In genomic region chr1:46036894-46037596, GRCh38 we compare ENCODE assay signal across 8 cellular contexts.
DNase-seq lines count a peak whose midpoint lies in the region; ATAC-seq and TF ChIP-seq lines count a peak whose summit lies in the region.

No MANE protein-coding gene starts in this region.

- H3K4me1 Mint-ChIP-seq in CD8-positive, alpha-beta T cell (ENCODE audit: low read depth), result no peaks in the 10 kb centered on the region

- no peak overlapping the region for H3K27ac ChIP-seq in CD8-positive, alpha-beta T cell (ENCODE audit: low read depth, low read length)
- no peak overlapping the region for H3K27ac ChIP-seq in caudate nucleus (ENCODE audit: low read depth, low read length)

- no peaks in the 10 kb centered on the region for H3K27me3 Mint-ChIP-seq in CD8-positive, alpha-beta T cell (ENCODE audit: low read depth)

- peak; percentile 71 for ATAC-seq in CD8-positive, alpha-beta T cell
- ATAC-seq in activated CD4-positive, CD25-positive, alpha-beta regulatory T cell treated with anti-CD3 and anti-CD28 coated beads, Interleukin-2, amount 50 U/mL, for 24 hours, result peak; percentile 73
- ATAC-seq in HG02870 (IDR thresholded peaks at IDR 0.05; ENCODE audit: unreplicated experiment), result no peak

- H3K9me3 Mint-ChIP-seq in CD8-positive, alpha-beta T cell, result no peaks in the 10 kb centered on the region

- H3K36me3 Mint-ChIP-seq in CD8-positive, alpha-beta T cell, result no peaks in the 10 kb centered on the region

- peak; percentile 77 to 94 (median 85) for DNase-seq in CD8-positive, alpha-beta T cell
- peak; percentile 70 for DNase-seq in HCEC 1CT
- peak; percentile 72 for DNase-seq in NCI-H345 treated with DMSO at 0.1 percent for 48 hours (lab: John Stamatoyannopoulos, UW; ENCODE audit: unreplicated experiment)
- peak in 57 of 61 donors; percentile 10 to 89 (median 62) for DNase-seq in caudate nucleus (lab: John Stamatoyannopoulos, UW)
- peak; percentile 28 for DNase-seq in kidney epithelial cell (ENCODE audit: low read depth)
- DNase-seq in stimulated activated CD4-positive, alpha-beta T cell treated with anti-CD3 and anti-CD28 coated beads, Interleukin-1b, Interleukin-23, amount 100 ng/mL, for 48 hours, result peak; percentile 81

- H3K27me3 ChIP-seq in CD8-positive, alpha-beta T cell (ENCODE audit: insufficient read depth, low read length), result no peaks in the 10 kb centered on the region
- no peaks in the 10 kb centered on the region for H3K27me3 ChIP-seq in kidney epithelial cell (ENCODE audit: control insufficient read depth, insufficient read depth, low read length)

- H3K4me3 ChIP-seq in CD8-positive, alpha-beta T cell (ENCODE audit: low read depth, low read length), result no peak overlapping the region
- H3K4me3 ChIP-seq in kidney epithelial cell (ENCODE audit: low read depth, low read length), result no peak overlapping the region

- no peaks in the 10 kb centered on the region for H3K36me3 ChIP-seq in CD8-positive, alpha-beta T cell (ENCODE audit: insufficient read depth, low read length)
- no peaks in the 10 kb centered on the region for H3K36me3 ChIP-seq in kidney epithelial cell (ENCODE audit: control insufficient read depth, insufficient read depth, low read length)

- no peak overlapping the region for H3K4me3 Mint-ChIP-seq in CD8-positive, alpha-beta T cell

- peak; percentile 97 for TF ChIP-seq CTCF in CD8-positive, alpha-beta T cell (IDR thresholded peaks at IDR 0.05)
- TF ChIP-seq CTCF in kidney epithelial cell (IDR thresholded peaks at IDR 0.05; ENCODE audit: insufficient read depth, low read length, poor library complexity, severe bottlenecking), result peak; percentile 95

- intact Hi-C loops in CD8-positive, alpha-beta T cell (cut with DNase I, micrococcal nuclease), result loop anchor here (1.0 kb wide), 2 partner anchors 142 to 186 kb away; no protein-coding TSS in a partner anchor

- CTCF ChIA-PET in CD8-positive, alpha-beta T cell (lab: Charles Lee), result interaction anchor here (0.6 to 12.8 kb wide), 27 partner anchors 9 to 724 kb away, joined by 3 to 207 read pairs (median 4); partner anchors contain the start of genes P3R3URF, PIK3R3 and TSPAN1

- no peak overlapping the region for H3K27ac Mint-ChIP-seq in CD8-positive, alpha-beta T cell

- no peaks in the 10 kb centered on the region for H3K4me1 ChIP-seq in CD8-positive, alpha-beta T cell (ENCODE audit: insufficient read depth, low read length)

- POLR2A ChIA-PET in CD8-positive, alpha-beta T cell (lab: Charles Lee), result no interaction called here

- no peaks in the 10 kb centered on the region for H3K9me3 ChIP-seq in CD8-positive, alpha-beta T cell (ENCODE audit: low read length)

Comparison
In these comparisons a context has a peak if more than half of its experiments do, and no peak if none do; other contexts are left out.
1. DNase-seq: peak in every context shown above with its lines; median percentile 85 in CD8-positive, alpha-beta T cell; 81 in stimulated activated CD4-positive, alpha-beta T cell treated with anti-CD3 and anti-CD28 coated beads, Interleukin-1b, Interleukin-23, amount 100 ng/mL, for 48 hours; 72 in NCI-H345 treated with DMSO at 0.1 percent for 48 hours; 70 in HCEC 1CT; 62 in caudate nucleus; 28 in kidney epithelial cell.